Comparison of ENCODE assay signal across 8 cellular contexts in genomic region chr1:24898152-24898908, GRCh38. TPM values are rescaled to one million over a fixed set of nuclear protein-coding genes. Genes with fewer than 3 reads are reported as not detected.
A peak's percentile ranks its signal among the peaks of the same experiment; 100 is the strongest.
DNase-seq lines count a peak whose midpoint lies in the region; ATAC-seq lines count a peak whose summit lies in the region.

No MANE protein-coding gene starts in this region.

- H3K27me3 Mint-ChIP-seq in activated T-helper 1 cell treated with anti-CD3 and anti-CD28 coated beads, Interleukin-12 subunit alpha, Interleukin-12 subunit beta, Interleukin-2, Interleukin-4 antibody, amounts not matched to agents 30 ng/mL and 10 ng/mL and 1 ng/mL, durations not matched to agents 14 hours and 24 hours and 36 hours (ENCODE audit: insufficient read depth), result no peaks in the 10 kb centered on the region

- H3K36me3 Mint-ChIP-seq in activated T-helper 1 cell treated with anti-CD3 and anti-CD28 coated beads, Interleukin-12 subunit alpha, Interleukin-12 subunit beta, Interleukin-2, Interleukin-4 antibody, amounts not matched to agents 30 ng/mL and 10 ng/mL and 1 ng/mL, durations not matched to agents 14 hours and 24 hours and 36 hours (ENCODE audit: low read depth), result peaks cover 27% of the 10 kb centered on the region

- ATAC-seq in GM19023 (IDR thresholded peaks at IDR 0.05; ENCODE audit: unreplicated experiment) (no peak), HG02938 (IDR thresholded peaks at IDR 0.05; ENCODE audit: unreplicated experiment) (no peak)

- intact Hi-C loops in activated T-helper 1 cell treated with anti-CD3 and anti-CD28 coated beads, Interleukin-12 subunit alpha, Interleukin-12 subunit beta, Interleukin-2, Interleukin-4 antibody, amounts not matched to agents 30 ng/mL and 10 ng/mL and 1 ng/mL, durations not matched to agents 14 hours and 24 hours and 36 hours (cut with micrococcal nuclease), result loop anchor here (1.0 kb wide), 1 partner anchor 50 kb away; no protein-coding TSS in a partner anchor
- intact Hi-C loops in head of caudate nucleus (cut with DNase I) (no loop called here), posterior vena cava (cut with DNase I) (no loop called here)

- no peak overlapping the region for H3K27ac Mint-ChIP-seq in activated T-helper 1 cell treated with anti-CD3 and anti-CD28 coated beads, Interleukin-12 subunit alpha, Interleukin-12 subunit beta, Interleukin-2, Interleukin-4 antibody, amounts not matched to agents 30 ng/mL and 10 ng/mL and 1 ng/mL, durations not matched to agents 14 hours and 24 hours and 36 hours

- DNase-seq in SIG-M5 treated with dmso at 0.1 percent for 504 hours (lab: John Stamatoyannopoulos, UW; ENCODE audit: unreplicated experiment) (peak; percentile 27), SIG-M5 (lab: John Stamatoyannopoulos, UW) (no peak), NCI-H460 (ENCODE audit: extremely low read depth, low read depth) (peak; percentile 26), head of caudate nucleus (peak in 34 of 42 donors; percentile 11 to 77 (median 43)), posterior vena cava (ENCODE audit: low spot score) (peak; percentile 88)
- DNase-seq in activated T-helper 1 cell treated with anti-CD3 and anti-CD28 coated beads, Interleukin-12 subunit alpha, Interleukin-12 subunit beta, Interleukin-2, Interleukin-4 antibody, amounts not matched to agents 30 ng/mL and 10 ng/mL and 1 ng/mL, durations not matched to agents 14 hours and 24 hours and 36 hours (ENCODE audit: low spot score), result peak; percentile 24

- H3K4me1 Mint-ChIP-seq in activated T-helper 1 cell treated with anti-CD3 and anti-CD28 coated beads, Interleukin-12 subunit alpha, Interleukin-12 subunit beta, Interleukin-2, Interleukin-4 antibody, amounts not matched to agents 30 ng/mL and 10 ng/mL and 1 ng/mL, durations not matched to agents 14 hours and 24 hours and 36 hours (ENCODE audit: low read depth), result no peaks in the 10 kb centered on the region

- no peak overlapping the region for H3K4me3 Mint-ChIP-seq in activated T-helper 1 cell treated with anti-CD3 and anti-CD28 coated beads, Interleukin-12 subunit alpha, Interleukin-12 subunit beta, Interleukin-2, Interleukin-4 antibody, amounts not matched to agents 30 ng/mL and 10 ng/mL and 1 ng/mL, durations not matched to agents 14 hours and 24 hours and 36 hours

- H3K9me3 Mint-ChIP-seq in activated T-helper 1 cell treated with anti-CD3 and anti-CD28 coated beads, Interleukin-12 subunit alpha, Interleukin-12 subunit beta, Interleukin-2, Interleukin-4 antibody, amounts not matched to agents 30 ng/mL and 10 ng/mL and 1 ng/mL, durations not matched to agents 14 hours and 24 hours and 36 hours, result peaks cover under 1% of the 10 kb centered on the region

RNA-seq across cellular contexts. Expression of gene RUNX3, which starts 31.7 kb away (rescaled TPM):
- not detected in 2 replicates for total RNA-seq in NCI-H460 (2014; rRNA removed; shearing (Covaris generic))
- polyA plus RNA-seq in NCI-H460 (2014; cell fraction: nucleus; rRNA removed), result 0.04 TPM in 1 of 2 replicates, not detected in the other
- 133 and 140 TPM in 2 replicates for total RNA-seq in activated T-helper 1 cell treated with anti-CD3 and anti-CD28 coated beads, Interleukin-12 subunit alpha, Interleukin-12 subunit beta, Interleukin-2, Interleukin-4 antibody, amounts not matched to agents 30 ng/mL and 10 ng/mL and 1 ng/mL, durations not matched to agents 14 hours and 24 hours and 36 hours
- 1 to 10 TPM; 5.0 to 8.9 TPM for total RNA-seq in posterior vena cava

Comparison
In these comparisons a context has a peak if more than half of its experiments do, and no peak if none do; other contexts are left out.
1. RNA of gene RUNX3, which starts 31.7 kb away (total RNA-seq): 133 to 140 TPM in activated T-helper 1 cell treated with anti-CD3 and anti-CD28 coated beads, Interleukin-12 subunit alpha, Interleukin-12 subunit beta, Interleukin-2, Interleukin-4 antibody, amounts not matched to agents 30 ng/mL and 10 ng/mL and 1 ng/mL, durations not matched to agents 14 hours and 24 hours and 36 hours; 5.0 to 8.9 TPM in posterior vena cava and not detected in NCI-H460; every median in the first group is over 10 times any median in the second.